Comparison of ENCODE assay signal across 1 cellular context in the genomic region with DNA sequence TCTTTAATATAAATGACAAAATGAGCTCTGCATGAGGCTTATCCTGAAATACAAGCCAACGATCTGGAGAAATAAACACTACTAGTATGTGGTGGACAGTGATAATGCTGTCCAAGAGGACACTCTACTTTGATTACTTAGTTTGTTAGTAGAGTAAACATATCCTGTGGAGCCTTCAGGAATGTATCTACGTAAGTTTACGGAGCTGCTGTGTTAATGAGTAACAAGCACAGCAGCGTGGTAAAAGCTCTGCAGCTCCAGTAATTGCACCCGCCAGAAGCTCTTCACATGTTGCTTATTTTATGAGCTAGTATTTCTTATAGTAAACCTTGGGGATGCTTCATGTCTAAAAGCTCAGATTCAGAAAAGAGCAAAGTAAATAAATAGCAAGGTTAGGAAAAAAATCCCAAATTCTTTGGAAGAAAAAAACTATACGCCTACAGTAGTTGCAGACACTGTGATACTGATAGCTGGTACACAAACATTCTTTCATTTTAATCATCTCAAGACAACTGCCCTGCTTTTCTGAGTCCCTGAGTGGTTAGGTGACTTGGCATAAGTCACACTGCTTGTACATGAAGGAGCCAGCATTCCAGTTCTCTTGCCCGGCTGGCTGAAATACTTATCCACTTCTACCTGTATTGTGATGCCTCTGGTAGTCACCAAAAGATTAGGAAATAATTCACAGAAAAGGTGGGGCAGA.
TF ChIP-seq lines count a peak whose summit lies in the region.

No MANE protein-coding gene starts in this region.

TF ChIP-seq in HEK293, 187 proteins besides CTCF, POLR2A, EP300 and RAD21 (continued from another document):
- TF ChIP-seq ZBTB44 (tag by site-specific recombination; IDR thresholded peaks at IDR 0.05) (peak; percentile 96), ZBTB1 (tag by site-specific recombination; IDR thresholded peaks at IDR 0.05) (no peak), KLF10 (tag by site-specific recombination; IDR thresholded peaks at IDR 0.05) (peak; percentile 34; the same call in 1 of the 2 replicates), ZNF596 (tag by site-specific recombination; IDR thresholded peaks at IDR 0.05) (peak; percentile 55; the same call in 1 of the 2 replicates), OSR2 (tag by site-specific recombination; IDR thresholded peaks at IDR 0.05) (peak; percentile 89), ZNF350 (tag by site-specific recombination; IDR thresholded peaks at IDR 0.05) (no peak), FEZF1 (tag by site-specific recombination; IDR thresholded peaks at IDR 0.05) (peak; percentile 81), ZNF394 (tag by site-specific recombination; IDR thresholded peaks at IDR 0.05; ENCODE audit: borderline replicate concordance) (no peak), ZNF398 (tag by site-specific recombination; IDR thresholded peaks at IDR 0.05) (no peak), ZNF585B (tag by site-specific recombination; IDR thresholded peaks at IDR 0.05) (no peak), ZEB2 (tag by site-specific recombination; IDR thresholded peaks at IDR 0.05) (peak; percentile 11; the same call in 1 of the 2 replicates), ZNF843 (tag by site-specific recombination; IDR thresholded peaks at IDR 0.05) (peak; percentile 60; the same call in 1 of the 2 replicates), ZNF354C (tag by site-specific recombination; IDR thresholded peaks at IDR 0.05; ENCODE audit: borderline replicate concordance, low read depth) (no peak), ZNF311 (tag by site-specific recombination; IDR thresholded peaks at IDR 0.05; ENCODE audit: borderline replicate concordance) (no peak), ZNF664 (tag by site-specific recombination; IDR thresholded peaks at IDR 0.05) (0 out of 2 replicates have a peak, but pooled peaks have one; percentile 15), ZNF600 (tag by site-specific recombination; IDR thresholded peaks at IDR 0.05) (0 out of 2 replicates have a peak, but pooled peaks have one; percentile 35), OVOL3 (tag by site-specific recombination; IDR thresholded peaks at IDR 0.05) (peak; percentile 58; the same call in 1 of the 2 replicates), HIC1 (tag by site-specific recombination; IDR thresholded peaks at IDR 0.05) (peak; percentile 52; the same call in 1 of the 2 replicates), ZBTB8A (tag by site-specific recombination; IDR thresholded peaks at IDR 0.05) (0 out of 2 replicates have a peak, but pooled peaks have one; percentile 14), ZNF629 (tag by site-specific recombination; IDR thresholded peaks at IDR 0.05) (peak; percentile 73), ZNF248 (tag by site-specific recombination; IDR thresholded peaks at IDR 0.05) (no peak)
- TF ChIP-seq, protein P1, sequence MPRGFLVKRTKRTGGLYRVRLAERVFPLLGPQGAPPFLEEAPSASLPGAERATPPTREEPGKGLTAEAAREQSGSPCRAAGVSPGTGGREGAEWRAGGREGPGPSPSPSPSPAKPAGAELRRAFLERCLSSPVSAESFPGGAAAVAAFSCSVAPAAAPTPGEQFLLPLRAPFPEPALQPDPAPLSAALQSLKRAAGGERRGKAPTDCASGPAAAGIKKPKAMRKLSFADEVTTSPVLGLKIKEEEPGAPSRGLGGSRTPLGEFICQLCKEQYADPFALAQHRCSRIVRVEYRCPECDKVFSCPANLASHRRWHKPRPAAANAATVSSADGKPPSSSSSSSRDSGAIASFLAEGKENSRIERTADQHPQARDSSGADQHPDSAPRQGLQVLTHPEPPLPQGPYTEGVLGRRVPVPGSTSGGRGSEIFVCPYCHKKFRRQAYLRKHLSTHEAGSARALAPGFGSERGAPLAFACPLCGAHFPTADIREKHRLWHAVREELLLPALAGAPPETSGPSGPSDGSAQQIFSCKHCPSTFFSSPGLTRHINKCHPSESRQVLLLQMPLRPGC (tag by site-specific recombination; IDR thresholded peaks at IDR 0.05), result 0 out of 2 replicates have a peak, but pooled peaks have one; percentile 26
- TF ChIP-seq, protein P2, sequence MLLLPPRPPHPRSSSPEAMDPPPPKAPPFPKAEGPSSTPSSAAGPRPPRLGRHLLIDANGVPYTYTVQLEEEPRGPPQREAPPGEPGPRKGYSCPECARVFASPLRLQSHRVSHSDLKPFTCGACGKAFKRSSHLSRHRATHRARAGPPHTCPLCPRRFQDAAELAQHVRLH (tag by site-specific recombination; IDR thresholded peaks at IDR 0.05), result no peak
